Comparison of ENCODE assay signal across 8 cellular contexts in the genomic region with DNA sequence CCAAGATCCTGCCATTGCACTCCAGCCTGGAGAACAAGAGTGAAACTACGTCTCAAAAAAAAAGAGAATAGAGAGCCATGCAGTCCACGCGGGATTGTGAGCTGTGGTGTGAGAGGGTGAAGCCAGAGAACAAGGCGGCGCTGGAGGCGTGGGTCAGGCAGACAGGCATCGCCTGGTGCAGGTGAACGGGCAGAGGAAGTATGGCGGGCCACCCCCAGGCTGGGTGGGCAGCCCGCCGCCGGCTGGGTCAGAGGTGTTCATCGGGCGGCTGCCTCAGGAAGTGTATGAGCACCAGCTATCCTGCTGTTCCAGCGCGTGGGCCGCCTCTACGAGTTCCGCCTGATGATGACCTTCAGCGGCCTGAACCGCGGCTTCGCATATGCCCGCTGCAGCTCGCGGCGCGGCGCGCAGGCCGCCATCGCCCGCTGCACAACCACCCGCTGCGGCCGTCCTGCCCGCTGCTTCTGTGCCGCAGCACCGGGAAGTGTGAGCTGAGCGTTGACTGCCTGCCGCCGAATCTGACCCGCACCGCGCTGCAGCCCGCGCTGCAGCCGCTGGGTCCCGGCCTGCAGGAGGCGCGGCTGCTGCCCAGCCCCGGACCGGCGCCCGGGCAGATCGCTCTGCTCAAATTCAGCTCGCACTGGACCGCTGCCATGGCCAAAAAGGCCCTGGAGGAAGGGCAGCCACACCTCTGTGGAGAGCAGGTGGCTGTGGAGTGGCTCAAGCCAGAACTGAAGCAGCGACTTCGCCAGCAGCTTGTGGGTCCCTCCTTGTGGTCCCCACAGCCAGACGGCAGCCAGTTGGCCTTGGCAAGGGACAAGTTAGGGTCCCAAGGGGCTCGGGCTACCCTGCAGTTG.
DNase-seq lines count a peak whose midpoint lies in the region; ATAC-seq and TF ChIP-seq lines count a peak whose summit lies in the region.
"Not testable (repeated sequence)": the region's sequence is repeated elsewhere in the genome, so short reads cannot be mapped to it uniquely, and the experiment has no call there.

No MANE protein-coding gene starts in this region.

- peak; percentile 45 for ATAC-seq in RWPE2 (ENCODE audit: low read depth)
- ATAC-seq in thoracic aorta (ENCODE audit: insufficient number of reproducible peaks, low FRiP score, low read depth): peak; percentile 42

- peak overlapping the region; percentile 72 for H3K27ac ChIP-seq in RWPE2 (ENCODE audit: poor library complexity, severe bottlenecking)
- not testable (repeated sequence) for H3K27ac ChIP-seq in endodermal cell (ENCODE audit: low read depth, low read length); osteoblast (ENCODE audit: low read depth, low read length)
- peak overlapping the region; percentile 63 to 72 for H3K27ac ChIP-seq in thoracic aorta

- not testable (repeated sequence) for BruUV-seq in Calu3 (replicated peaks; lab: Mats Ljungman, UMichigan)

- peak overlapping the region; percentile 51 for H3K27ac Mint-ChIP-seq in Calu3 (ENCODE audit: unreplicated experiment)
- peak overlapping the region; percentile 70 for H3K27ac Mint-ChIP-seq in endodermal cell

- DNase-seq in Calu3 (peak; percentile 63), activated gamma-delta T cell treated with Interleukin-2 at 50 U/mL for 16 hours (peak; percentile 42), endodermal cell (peak; percentile 85), iPS-NIHi7 (ENCODE audit: extremely low spot score) (peak; percentile 32), osteoblast (ENCODE audit: insufficient read length, low spot score, missing footprints) (peak; percentile 45)
- DNase-seq in HFF-Myc (ENCODE audit: extremely low read depth, low read depth); RWPE2 (ENCODE audit: low spot score); thoracic aorta (ENCODE audit: low spot score): not testable (repeated sequence)

- not testable (repeated sequence) for H3K27me3 ChIP-seq in RWPE2 (ENCODE audit: insufficient read depth, poor library complexity, severe bottlenecking); endodermal cell (ENCODE audit: control insufficient read depth, insufficient read depth, low read length, poor library complexity, severe bottlenecking); osteoblast (ENCODE audit: insufficient read depth, low read length); thoracic aorta (replicated peaks; ENCODE audit: insufficient read depth)

- peak overlapping the region; percentile 75 for H3K4me3 ChIP-seq in HFF-Myc (replicated peaks; ENCODE audit: low read depth, low read length)
- H3K4me3 ChIP-seq in RWPE2 (ENCODE audit: severe bottlenecking): peak overlapping the region; percentile 70
- peak overlapping the region; percentile 97 for H3K4me3 ChIP-seq in endodermal cell (ENCODE audit: low read length)
- H3K4me3 ChIP-seq in osteoblast (ENCODE audit: insufficient read depth, low read length): peak overlapping the region; percentile 89
- H3K4me3 ChIP-seq in thoracic aorta: peak overlapping the region; percentile 79

- H3K4me3 Mint-ChIP-seq in Calu3 (ENCODE audit: low read depth, unreplicated experiment): peak overlapping the region; percentile 81
- H3K4me3 Mint-ChIP-seq in endodermal cell: peak overlapping the region; percentile 87

- H3K36me3 ChIP-seq in RWPE2 (ENCODE audit: low read depth) (peaks cover 16% of the 10 kb centered on the region), endodermal cell (ENCODE audit: control insufficient read depth, insufficient read depth, low read length) (peaks cover 11% of the 10 kb centered on the region)
- H3K36me3 ChIP-seq in osteoblast (ENCODE audit: insufficient read depth, low read length); thoracic aorta: not testable (repeated sequence)

- peak overlapping the region; percentile 8 for H2AFZ ChIP-seq in osteoblast (ENCODE audit: low read length)

- H3K79me2 ChIP-seq in osteoblast (ENCODE audit: insufficient read depth, low read length): peaks cover 32% of the 10 kb centered on the region

- 0 to 7% methylated on average over 15 to 45 of the region's 62 CpGs for WGBS in endodermal cell (ENCODE audit: insufficient coverage in 1 of 2, insufficient read length in 1 of 2), 2 experiments

- H3K4me1 ChIP-seq in RWPE2 (ENCODE audit: insufficient read depth, poor library complexity, severe bottlenecking); endodermal cell (ENCODE audit: control insufficient read depth, insufficient read depth, low read length); osteoblast (ENCODE audit: insufficient read depth, low read length): not testable (repeated sequence)
- peaks cover 4 to 11% of the 10 kb centered on the region in 2 donors for H3K4me1 ChIP-seq in thoracic aorta (ENCODE audit: control insufficient read depth in 1 of 2, low read depth in 2 of 2)

- peaks cover 10% of the 10 kb centered on the region for H3K27me3 Mint-ChIP-seq in Calu3 (ENCODE audit: unreplicated experiment)
- peaks cover 11% of the 10 kb centered on the region for H3K27me3 Mint-ChIP-seq in endodermal cell (ENCODE audit: insufficient read depth)

- not testable (repeated sequence) for H3K4me1 Mint-ChIP-seq in Calu3 (ENCODE audit: low read depth, unreplicated experiment); endodermal cell

- not testable (repeated sequence) for H3K9me3 ChIP-seq in RWPE2 (ENCODE audit: severe bottlenecking); endodermal cell (ENCODE audit: control insufficient read depth, low read length); osteoblast (ENCODE audit: low read depth, low read length); thoracic aorta

- not testable (repeated sequence) for H4K20me1 ChIP-seq in osteoblast (ENCODE audit: insufficient read depth, low read length)

- intact Hi-C loops in Calu3 (cut with micrococcal nuclease; ENCODE audit: unreplicated experiment): loop anchor here (5.0 kb wide), 1 partner anchor 676 kb away; no protein-coding TSS in a partner anchor

- not testable (repeated sequence) for H3K9ac ChIP-seq in endodermal cell (ENCODE audit: extremely low read depth, low read length, poor library complexity, severe bottlenecking)

- CTCF ChIA-PET in Calu3 (lab: Charles Lee): interaction anchor here (1.4 to 1.6 kb wide), 2 partner anchors 607 to 675 kb away, joined by 4 to 20 read pairs; partner anchors contain the start of gene KANSL1

- not testable (repeated sequence) for H3K9me3 Mint-ChIP-seq in Calu3 (ENCODE audit: low read depth, unreplicated experiment); endodermal cell

- peak overlapping the region; percentile 43 for H3K4me2 ChIP-seq in osteoblast (ENCODE audit: insufficient read depth, low read length)

- TF ChIP-seq CTCF in Calu3 (IDR thresholded peaks at IDR 0.05; ENCODE audit: unreplicated experiment); RWPE2 (IDR thresholded peaks at IDR 0.05; ENCODE audit: poor library complexity, severe bottlenecking); osteoblast (IDR thresholded peaks at IDR 0.05; ENCODE audit: extremely low read depth, low read depth, low read length): not testable (repeated sequence)
- peak; percentile 6 for TF ChIP-seq CTCF in HFF-Myc (IDR thresholded peaks at IDR 0.05; ENCODE audit: low read depth, low read length, missing control alignments)
- TF ChIP-seq CTCF in endodermal cell (conservative IDR thresholded peaks at IDR 0.05): peak; percentile 54
- peak; percentile 38 for TF ChIP-seq CTCF in thoracic aorta (IDR thresholded peaks at IDR 0.05)

- H3K36me3 Mint-ChIP-seq in Calu3 (ENCODE audit: insufficient read depth, unreplicated experiment) (peaks cover 58% of the 10 kb centered on the region), endodermal cell (ENCODE audit: low read depth) (peaks cover 39% of the 10 kb centered on the region)
